ENCODE assay signal across 18 cellular contexts in the genomic region with DNA sequence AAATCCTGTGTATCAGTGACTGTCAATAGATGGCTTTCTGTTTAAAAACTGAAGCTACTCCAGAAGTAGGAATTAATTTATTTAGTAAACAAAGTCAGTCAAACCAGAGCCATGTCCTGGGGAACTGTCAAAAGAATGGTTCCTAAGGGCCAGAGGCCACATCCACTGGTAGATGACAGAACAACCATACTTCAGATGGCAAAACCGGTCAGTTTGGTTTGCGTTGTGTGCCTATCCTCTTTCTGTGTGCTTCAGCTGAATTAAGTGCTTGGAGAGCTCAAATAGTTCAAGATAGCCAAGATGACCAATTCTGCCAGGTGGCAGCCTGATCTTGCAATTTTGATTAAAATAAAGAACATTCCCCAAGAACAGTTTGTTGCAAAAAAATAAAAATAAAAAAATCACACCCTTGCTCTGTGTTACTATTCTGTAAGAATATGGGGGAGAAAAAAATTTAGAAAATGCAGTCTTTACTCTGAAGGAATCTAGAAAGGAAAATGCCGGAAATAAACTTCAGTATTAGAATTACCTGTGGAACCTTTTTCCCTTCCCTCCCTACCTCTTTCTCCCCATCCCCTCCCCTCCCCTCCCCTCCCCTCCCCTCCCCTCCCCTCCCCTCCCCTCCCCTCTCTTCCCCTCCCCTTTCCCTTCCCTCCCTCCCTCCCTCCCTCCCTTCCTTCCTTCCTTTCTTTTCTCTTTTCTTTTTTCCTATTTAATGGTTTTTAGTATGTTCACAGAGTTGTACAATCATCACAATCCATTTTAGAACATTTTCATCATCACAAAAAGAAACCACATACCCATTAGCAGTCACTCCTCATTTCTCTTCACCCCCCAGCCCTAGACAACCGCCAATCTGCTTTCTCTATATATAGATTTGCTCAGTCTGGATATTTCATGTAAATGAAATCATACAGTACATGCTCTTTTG. TPM values are rescaled to one million over a fixed set of nuclear protein-coding genes. Genes with fewer than 3 reads are reported as not detected.
DNase-seq lines count a peak whose midpoint lies in the region; ATAC-seq, FAIRE-seq and TF ChIP-seq lines count a peak whose summit lies in the region.
"Had no signal": no experiment of that assay in that cellular context is flagged by ENCODE, and none has a peak within 500 bp of the region (broad histone marks: within the 10 kb centered on the region; RNA-seq: fewer than 3 reads in every experiment).

No MANE protein-coding gene starts in this region.

- no peaks in the 10 kb centered on the region for H3K36me3 Mint-ChIP-seq in CD4-positive, alpha-beta T cell (ENCODE audit: low read depth)
- H3K36me3 Mint-ChIP-seq: CD14-positive monocyte, immature natural killer cell had no signal

- ATAC-seq in esophagus mucosa: peak; percentile 64
- ATAC-seq in CD4-positive, alpha-beta T cell (ENCODE audit: poor library complexity): no peak
- ATAC-seq: activated T-helper 17 cell treated with anti-CD3 and anti-CD28 coated beads, Interleukin-2, amount 50 U/mL, for 72 hours; sciatic nerve had no signal

- H3K4me3 Mint-ChIP-seq in CD4-positive, alpha-beta T cell: no peak overlapping the region
- H3K4me3 Mint-ChIP-seq: activated T-helper 17 cell treated with anti-CD3 and anti-CD28 coated beads, Interleukin-2, amount 50 U/mL, for 72 hours; H9; immature natural killer cell had no signal

- intact Hi-C loops in CD4-positive, alpha-beta T cell (cut with DNase I, micrococcal nuclease): no loop called here

- CTCF ChIA-PET in CD4-positive, alpha-beta T cell (lab: Charles Lee): no interaction called here

- no peaks in the 10 kb centered on the region for H3K9me3 Mint-ChIP-seq in CD4-positive, alpha-beta T cell
- H3K9me3 Mint-ChIP-seq: activated T-helper 17 cell treated with anti-CD3 and anti-CD28 coated beads, Interleukin-2, amount 50 U/mL, for 72 hours; H9; immature natural killer cell had no signal

- no peaks in the 10 kb centered on the region for H3K9me3 ChIP-seq in CD4-positive, alpha-beta T cell (ENCODE audit: control insufficient read depth, low read length)

- peaks cover 54% of the 10 kb centered on the region for H3K27me3 ChIP-seq in CD4-positive, alpha-beta T cell (ENCODE audit: control insufficient read depth, insufficient read depth, low read length)

- FAIRE-seq in HTR-8/SVneo (lab: Jason Lieb, UNC): no peak

- TF ChIP-seq CTCF in CD4-positive, alpha-beta T cell (IDR thresholded peaks at IDR 0.05): no peak

- no peak overlapping the region for H3K27ac ChIP-seq in CD4-positive, alpha-beta T cell (ENCODE audit: low read depth, low read length)

- POLR2A ChIA-PET in CD4-positive, alpha-beta T cell (lab: Charles Lee): no interaction called here

- H3K27ac Mint-ChIP-seq in CD4-positive, alpha-beta T cell: no peak overlapping the region
- H3K27ac Mint-ChIP-seq: activated T-helper 17 cell treated with anti-CD3 and anti-CD28 coated beads, Interleukin-2, amount 50 U/mL, for 72 hours; H9; immature natural killer cell had no signal

- DNase-seq in ELF-1 (ENCODE audit: low read depth, low spot score) (peak; percentile 79), NCI-H2196 treated with DMSO at 0.1 percent for 48 hours (lab: John Stamatoyannopoulos, UW; ENCODE audit: unreplicated experiment) (peak; percentile 62), pons (ENCODE audit: low spot score) (peak; percentile 48), GM03348 (ENCODE audit: low spot score) (no peak), HTR-8/SVneo (ENCODE audit: insufficient read length, low spot score) (no peak), inferior parietal cortex (ENCODE audit: extremely low spot score) (no peak)
- no peak for DNase-seq in CD4-positive, alpha-beta T cell
- DNase-seq: activated CD4-positive, alpha-beta T cell treated with anti-CD3 and anti-CD28 coated beads, Interleukin-2, amount 50 U/mL, for 48 hours; aorta; H9; immature natural killer cell; MV-4-11; Right ventricle myocardium superior; stimulated activated naive CD4-positive, alpha-beta T cell treated with Interleukin-2 at 50 U/mL for 16 hours had no signal

- peaks cover 72% of the 10 kb centered on the region for H3K27me3 Mint-ChIP-seq in CD4-positive, alpha-beta T cell

- peaks cover 16% of the 10 kb centered on the region for H3K4me1 Mint-ChIP-seq in CD4-positive, alpha-beta T cell (ENCODE audit: low read depth)

RNA-seq across cellular contexts. Expression of gene MAP3K13, which starts 2.6 kb away (rescaled TPM):
- 22.0 TPM for total RNA-seq in esophagus mucosa
- total RNA-seq in CD4-positive, alpha-beta T cell: 1 to 10 TPM; 4.3 to 5.7 TPM

Comparison
In these comparisons a context has a peak if more than half of its experiments do, and no peak if none do; other contexts are left out.
1. DNase-seq: peak in ELF-1 (single experiment), NCI-H2196 treated with DMSO at 0.1 percent for 48 hours (single experiment) and pons (single experiment); none in CD4-positive, alpha-beta T cell (0 of 10), GM03348 (single experiment), HTR-8/SVneo (single experiment) and inferior parietal cortex (single experiment).